ENCODE assay signal across 9 cellular contexts in genomic region chrX:80812176-80812575, GRCh38. TPM values are rescaled to one million over a fixed set of nuclear protein-coding genes. Genes with fewer than 3 reads are reported as not detected.
DNase-seq lines count a peak whose midpoint lies in the region; ATAC-seq lines count a peak whose summit lies in the region.
"Had no signal": no experiment of that assay in that cellular context is flagged by ENCODE, and none has a peak within 500 bp of the region (broad histone marks: within the 10 kb centered on the region; RNA-seq: fewer than 3 reads in every experiment).

No MANE protein-coding gene starts in this region.

- no peak overlapping the region for H3K27ac Mint-ChIP-seq in activated naive CD8-positive, alpha-beta T cell treated with anti-CD3 and anti-CD28 coated beads for 36 hours
- no peak overlapping the region for H3K27ac Mint-ChIP-seq in memory B cell
- H3K27ac Mint-ChIP-seq: activated naive CD4-positive, alpha-beta T cell treated with anti-CD3 and anti-CD28 coated beads, Interleukin-2, amount 50 U/mL, for 24 hours had no signal

- ATAC-seq in Right ventricle myocardium inferior, result no peak
- no peak for ATAC-seq in left cardiac atrium
- peak; percentile 29 for ATAC-seq in HG02623 (IDR thresholded peaks at IDR 0.05; ENCODE audit: unreplicated experiment)
- peak; percentile 48 for ATAC-seq in memory B cell (ENCODE audit: low read depth)

- DNase-seq in Right ventricle myocardium inferior (ENCODE audit: missing footprints) (peak; percentile 68), left cardiac atrium (no peak), NOMO-1 (lab: John Stamatoyannopoulos, UW; ENCODE audit: unreplicated experiment in 2 of 2) (peak; percentile 4 to 38), memory B cell (ENCODE audit: low spot score in 2 of 2) (peak; percentile 19 to 36), hippocampal formation (lab: John Stamatoyannopoulos, UW) (no peak), NCI-H2171 (lab: John Stamatoyannopoulos, UW) (no peak)
- peak; percentile 4 for DNase-seq in activated naive CD8-positive, alpha-beta T cell treated with anti-CD3 and anti-CD28 coated beads for 36 hours

- H3K27me3 Mint-ChIP-seq in activated naive CD8-positive, alpha-beta T cell treated with anti-CD3 and anti-CD28 coated beads for 36 hours, result no peaks in the 10 kb centered on the region
- H3K27me3 Mint-ChIP-seq in memory B cell, result no peaks in the 10 kb centered on the region
- H3K27me3 Mint-ChIP-seq: activated naive CD4-positive, alpha-beta T cell treated with anti-CD3 and anti-CD28 coated beads, Interleukin-2, amount 50 U/mL, for 24 hours had no signal

- H3K36me3 Mint-ChIP-seq in activated naive CD8-positive, alpha-beta T cell treated with anti-CD3 and anti-CD28 coated beads for 36 hours, result peaks cover 5% of the 10 kb centered on the region
- peaks cover 2% of the 10 kb centered on the region for H3K36me3 Mint-ChIP-seq in memory B cell
- H3K36me3 Mint-ChIP-seq: activated naive CD4-positive, alpha-beta T cell treated with anti-CD3 and anti-CD28 coated beads, Interleukin-2, amount 50 U/mL, for 24 hours had no signal

- H3K4me3 Mint-ChIP-seq in activated naive CD8-positive, alpha-beta T cell treated with anti-CD3 and anti-CD28 coated beads for 36 hours, result no peak overlapping the region
- H3K4me3 Mint-ChIP-seq in memory B cell, result no peak overlapping the region
- H3K4me3 Mint-ChIP-seq: activated naive CD4-positive, alpha-beta T cell treated with anti-CD3 and anti-CD28 coated beads, Interleukin-2, amount 50 U/mL, for 24 hours had no signal

- no peaks in the 10 kb centered on the region for H3K9me3 Mint-ChIP-seq in activated naive CD8-positive, alpha-beta T cell treated with anti-CD3 and anti-CD28 coated beads for 36 hours
- no peaks in the 10 kb centered on the region for H3K9me3 Mint-ChIP-seq in memory B cell
- H3K9me3 Mint-ChIP-seq: activated naive CD4-positive, alpha-beta T cell treated with anti-CD3 and anti-CD28 coated beads, Interleukin-2, amount 50 U/mL, for 24 hours had no signal

- peaks cover 2% of the 10 kb centered on the region for H3K4me1 Mint-ChIP-seq in activated naive CD8-positive, alpha-beta T cell treated with anti-CD3 and anti-CD28 coated beads for 36 hours
- peaks cover 9% of the 10 kb centered on the region for H3K4me1 Mint-ChIP-seq in memory B cell

- intact Hi-C loops in Right ventricle myocardium inferior (cut with DNase I) (no loop called here), left cardiac atrium (cut with DNase I) (no loop called here)

RNA-seq across cellular contexts. Expression of gene BRWD3, which starts 2.5 kb away (rescaled TPM):
- total RNA-seq in Right ventricle myocardium inferior (6.0 TPM), left cardiac atrium (1 to 10 TPM; 7.6 to 8.6 TPM)
- total RNA-seq in activated naive CD8-positive, alpha-beta T cell treated with anti-CD3 and anti-CD28 coated beads for 36 hours, result 10 to 100 TPM; 12.0 to 12.5 TPM

Comparison
In these comparisons a context has a peak if more than half of its experiments do, and no peak if none do; other contexts are left out.
1. DNase-seq: peak in Right ventricle myocardium inferior (single experiment), NOMO-1 (2 of 2), activated naive CD8-positive, alpha-beta T cell treated with anti-CD3 and anti-CD28 coated beads for 36 hours (single experiment) and memory B cell (2 of 2); none in left cardiac atrium (single experiment), hippocampal formation (0 of 2) and NCI-H2171 (single experiment).
2. ATAC-seq: peak in HG02623 (single experiment) and memory B cell (single experiment); none in Right ventricle myocardium inferior (single experiment) and left cardiac atrium (0 of 2).